In genomic region chr3:197293605-197294237, GRCh38 we compare ENCODE assay signal across 22 cellular contexts. TPM values are rescaled to one million over a fixed set of nuclear protein-coding genes. Genes with fewer than 3 reads are reported as not detected.
DNase-seq lines count a peak whose midpoint lies in the region; ATAC-seq and TF ChIP-seq lines count a peak whose summit lies in the region.
"Had no signal": no experiment of that assay in that cellular context is flagged by ENCODE, and none has a peak within 500 bp of the region (broad histone marks: within the 10 kb centered on the region; RNA-seq: fewer than 3 reads in every experiment).

No MANE protein-coding gene starts in this region.

- H3K27ac Mint-ChIP-seq in endothelial cell (ENCODE audit: unreplicated experiment), result peak overlapping the region; percentile 24
- H3K27ac Mint-ChIP-seq: activated CD8-positive, alpha-beta memory T cell treated with anti-CD3 and anti-CD28 coated beads, Interleukin-2, amount 10 ng/mL, durations not matched to agents 7 days and 5 days; activated naive CD4-positive, alpha-beta T cell treated with anti-CD3 and anti-CD28 coated beads, Interleukin-2, amount 50 U/mL, for 72 hours; nephron had no signal

- H2AFZ ChIP-seq in OCI-LY7 (ENCODE audit: low read length), result no peak overlapping the region

- intact Hi-C loops in OCI-LY7 (cut with micrococcal nuclease; ENCODE audit: unreplicated experiment) (loop anchor here (10.0 kb wide), 1 partner anchor 659 kb away; the partner anchor contains the start of gene NRROS), gastrocnemius medialis (cut with DNase I; ENCODE audit: low total_unique reads) (loop anchor here (5.0 kb wide), 1 partner anchor 581 kb away; the partner anchor contains the start of genes CEP19 and PIGX), left ventricle myocardium superior (cut with micrococcal nuclease) (no loop called here)

- no peak overlapping the region for H3K4me3 Mint-ChIP-seq in endothelial cell (ENCODE audit: unreplicated experiment)
- H3K4me3 Mint-ChIP-seq: activated CD8-positive, alpha-beta memory T cell treated with anti-CD3 and anti-CD28 coated beads, Interleukin-2, amount 10 ng/mL, durations not matched to agents 7 days and 5 days; nephron; T-cell had no signal

- H3K79me2 ChIP-seq in OCI-LY7 (ENCODE audit: insufficient read depth, low read depth, low read length), result peaks cover 69% of the 10 kb centered on the region; the same call in 1 of the 2 replicates

- ATAC-seq in gastrocnemius medialis, result no peak
- ATAC-seq in HG03280 (IDR thresholded peaks at IDR 0.05; ENCODE audit: unreplicated experiment), result no peak
- ATAC-seq in left ventricle myocardium superior, result no peak
- ATAC-seq: activated CD8-positive, alpha-beta memory T cell treated with anti-CD3 and anti-CD28 coated beads, Interleukin-2, amount 10 ng/mL, durations not matched to agents 7 days and 5 days; activated naive CD4-positive, alpha-beta T cell treated with anti-CD3 and anti-CD28 coated beads, Interleukin-2, amount 50 U/mL, for 72 hours; T-cell had no signal

- H3K27ac ChIP-seq in HEK293 (ENCODE audit: extremely low read depth, low read depth, low read length), result no peak overlapping the region
- H3K27ac ChIP-seq in OCI-LY7 (ENCODE audit: low read depth, low read length, poor library complexity, severe bottlenecking), result no peak overlapping the region
- peak overlapping the region; percentile 73 to 87 (median 84) for H3K27ac ChIP-seq in gastrocnemius medialis
- H3K27ac ChIP-seq: ascending aorta had no signal

- H4K20me1 ChIP-seq in OCI-LY7 (ENCODE audit: insufficient read depth, low read length), result peaks cover 12% of the 10 kb centered on the region; the same call in 1 of the 2 replicates

- TF ChIP-seq CTCF in HEK293 (tag by site-specific recombination; IDR thresholded peaks at IDR 0.05) (no peak), OCI-LY7 (conservative IDR thresholded peaks at IDR 0.05; ENCODE audit: low read length) (no peak), endothelial cell (IDR thresholded peaks at IDR 0.05; ENCODE audit: unreplicated experiment) (no peak), gastrocnemius medialis (IDR thresholded peaks at IDR 0.05 in 4 of 5, conservative IDR thresholded peaks at IDR 0.05 in 1 of 5) (no peak)

- peak; percentile 21 for DNase-seq in OCI-LY7 (ENCODE audit: low spot score)
- DNase-seq in endothelial cell (ENCODE audit: low spot score), result no peak
- DNase-seq in gastrocnemius medialis, result no peak
- DNase-seq in NCI-H2107 treated with DMSO at 0.1 percent for 48 hours (lab: John Stamatoyannopoulos, UW; ENCODE audit: unreplicated experiment), result no peak
- no peak for DNase-seq in left ventricle myocardium superior
- no peak for DNase-seq in SK-N-DZ (ENCODE audit: low spot score)
- DNase-seq: activated CD4-positive, alpha-beta T cell treated with anti-CD3 and anti-CD28 coated beads for 4 hours; activated CD8-positive, alpha-beta memory T cell treated with anti-CD3 and anti-CD28 coated beads, Interleukin-2, amount 10 ng/mL, durations not matched to agents 7 days and 5 days; COR-L47; DMS79 treated with DMSO at 0.1 percent for 48 hours; head of caudate nucleus; midbrain; MV-4-11; NCI-H2029 treated with DMSO at 0.1 percent for 48 hours; NCI-H510A; stimulated activated CD4-positive, alpha-beta T cell treated with anti-CD3 and anti-CD28 coated beads, Interleukin-12 subunit alpha, Interleukin-12 subunit beta, amount 100 ng/mL, for 4 hours; T-cell had no signal

- H3K4me1 ChIP-seq in HEK293 (ENCODE audit: control insufficient read depth, insufficient read depth, low read length), result no peaks in the 10 kb centered on the region
- H3K4me1 ChIP-seq in OCI-LY7 (ENCODE audit: insufficient read depth, low read length, poor library complexity, severe bottlenecking), result peaks cover 24% of the 10 kb centered on the region
- H3K4me1 ChIP-seq in gastrocnemius medialis, result peaks cover 51 to 63% of the 10 kb centered on the region in 2 donors

- peaks cover 16% of the 10 kb centered on the region for H3K36me3 Mint-ChIP-seq in endothelial cell (ENCODE audit: low read depth, unreplicated experiment)

- no peak for TF ChIP-seq POLR2A in gastrocnemius medialis (IDR thresholded peaks at IDR 0.05)

- no peaks in the 10 kb centered on the region for H3K9me3 Mint-ChIP-seq in endothelial cell (ENCODE audit: unreplicated experiment)
- H3K9me3 Mint-ChIP-seq: activated naive CD4-positive, alpha-beta T cell treated with anti-CD3 and anti-CD28 coated beads, Interleukin-2, amount 50 U/mL, for 72 hours; nephron; T-cell had no signal

- H3K9me2 ChIP-seq in OCI-LY7 (ENCODE audit: insufficient read depth, low read length), result no peaks in the 10 kb centered on the region

- H3K36me3 ChIP-seq in HEK293 (ENCODE audit: control insufficient read depth in 2 of 2, insufficient read depth in 1 of 2, low read length in 2 of 2) (peaks cover 0 to 68% of the 10 kb centered on the region in 2 experiments), OCI-LY7 (ENCODE audit: insufficient read depth, low read length) (peaks cover 74% of the 10 kb centered on the region), gastrocnemius medialis (peaks cover 0 to 10% of the 10 kb centered on the region in 2 donors)

- BruUV-seq in OCI-LY7 (replicated peaks; lab: Mats Ljungman, UMichigan), result no TSS peak

- H3K27me3 Mint-ChIP-seq in endothelial cell (ENCODE audit: unreplicated experiment), result peaks cover 2% of the 10 kb centered on the region
- H3K27me3 Mint-ChIP-seq: activated CD8-positive, alpha-beta memory T cell treated with anti-CD3 and anti-CD28 coated beads, Interleukin-2, amount 10 ng/mL, durations not matched to agents 7 days and 5 days; T-cell had no signal

- H3K9me3 ChIP-seq in HEK293 (ENCODE audit: control insufficient read depth, insufficient read depth, low read depth, low read length), result no peaks in the 10 kb centered on the region
- no peaks in the 10 kb centered on the region for H3K9me3 ChIP-seq in OCI-LY7 (ENCODE audit: low read length)
- H3K9me3 ChIP-seq in gastrocnemius medialis, result no peaks in the 10 kb centered on the region
- H3K9me3 ChIP-seq: ascending aorta had no signal

- in situ Hi-C loops in gastrocnemius medialis (cut with MboI; ENCODE audit: low sequenced_read_pairs in 4 of 4), result no loop called here

- no peaks in the 10 kb centered on the region for H3K27me3 ChIP-seq in gastrocnemius medialis
- H3K27me3 ChIP-seq: ascending aorta had no signal

- POLR2A ChIA-PET in HEK293 (lab: Yijun Ruan, JAX) (no interaction called here), OCI-LY7 (lab: Charles Lee) (interaction anchor here (0.6 to 1.8 kb wide), 3 partner anchors 16 to 59 kb away, joined by 4 to 5 read pairs (median 4); no protein-coding TSS in a partner anchor)

- no peak overlapping the region for H3K4me3 ChIP-seq in HEK293 (ENCODE audit: low read depth, low read length)
- H3K4me3 ChIP-seq in OCI-LY7 (ENCODE audit: low read depth, low read length, poor library complexity, severe bottlenecking), result no peak overlapping the region
- no peak overlapping the region for H3K4me3 ChIP-seq in gastrocnemius medialis
- H3K4me3 ChIP-seq: ascending aorta had no signal

- CTCF ChIA-PET in HEK293 (lab: Yijun Ruan, JAX), result no interaction called here
- CTCF ChIA-PET in OCI-LY7 (lab: Charles Lee; ENCODE audit: unreplicated experiment), result no interaction called here

- H3K4me1 Mint-ChIP-seq in endothelial cell (ENCODE audit: unreplicated experiment), result peaks cover 28% of the 10 kb centered on the region

- H3K4me2 ChIP-seq in OCI-LY7 (ENCODE audit: low read length), result peak overlapping the region; percentile 39; the same call in 1 of the 2 replicates

TF ChIP-seq in HEK293, 187 proteins besides CTCF, POLR2A, EP300 and RAD21:
- peak; percentile 61 for TF ChIP-seq PRDM6 (tag by site-specific recombination; IDR thresholded peaks at IDR 0.05)
- no peak for TF ChIP-seq ZNF274 (IDR thresholded peaks at IDR 0.05; ENCODE audit: low read length)
- TF ChIP-seq ZNF274 (tag by site-specific recombination; IDR thresholded peaks at IDR 0.05; ENCODE audit: borderline replicate concordance), result no peak
- no peak for TF ChIP-seq ZNF18 (tag by site-specific recombination; IDR thresholded peaks at IDR 0.05)

RNA-seq across cellular contexts. Expression of gene DLG1, which starts 4.7 kb away (rescaled TPM):
- total RNA-seq in OCI-LY7 (2014; rRNA removed; shearing (Covaris generic)), result 48.9 and 78.7 TPM in 2 replicates
- total RNA-seq in OCI-LY7 (2022) (95.1 and 95.6 TPM in 2 replicates), endothelial cell (ENCODE audit: unreplicated experiment) (75.5 TPM), gastrocnemius medialis (100 to 1,000 TPM in 1 of 4 donors, 10 to 100 TPM in 3; 41.4 to 112 (median 61.1) TPM), left ventricle myocardium superior (44.6 TPM)
- polyA plus RNA-seq in SK-N-DZ (2014; cell fraction: cytosol; rRNA removed), result 20.7 and 29.1 TPM in 2 replicates
- polyA plus RNA-seq in SK-N-DZ (2014; cell fraction: nucleus; rRNA removed), result 73.4 and 184 TPM in 2 replicates

Comparison
In these comparisons a context has a peak if more than half of its experiments do, and no peak if none do; other contexts are left out.
1. H3K27ac ChIP-seq: peak in gastrocnemius medialis (4 of 4); none in HEK293 (single experiment) and OCI-LY7 (single experiment).